In genomic region chr6:125100018-125100652, GRCh38 we compare ENCODE assay signal across 8 cellular contexts. TPM values are rescaled to one million over a fixed set of nuclear protein-coding genes. Genes with fewer than 3 reads are reported as not detected.
DNase-seq lines count a peak whose midpoint lies in the region; ATAC-seq and TF ChIP-seq lines count a peak whose summit lies in the region.

No MANE protein-coding gene starts in this region.

- H2AFZ ChIP-seq in fibroblast of lung (ENCODE audit: low read length) = peak overlapping the region; percentile 80

- H3K9me3 Mint-ChIP-seq in CD14-positive monocyte (peaks cover 0 to 3% (median 0%) of the 10 kb centered on the region in 7 donors), osteocyte (ENCODE audit: unreplicated experiment) (no peaks in the 10 kb centered on the region)

- DNase-seq in CD14-positive monocyte (ENCODE audit: low spot score) = no peak
- DNase-seq in RWPE2 (ENCODE audit: low spot score) = no peak
- DNase-seq in fibroblast of lung (ENCODE audit: low read depth in 2 of 2) = no peak
- no peak for DNase-seq in osteocyte (ENCODE audit: extremely low spot score, unreplicated experiment)
- no peak for DNase-seq in mesenteric fat pad (ENCODE audit: low spot score)
- no peak for DNase-seq in NCI-H226
- no peak for DNase-seq in NCI-H526 treated with DMSO at 0.1 percent for 48 hours (lab: John Stamatoyannopoulos, UW)
- DNase-seq in AML-193 (lab: John Stamatoyannopoulos, UW) = no peak

- H3K4me3 ChIP-seq in RWPE2 (ENCODE audit: severe bottlenecking) (peak overlapping the region; percentile 34), fibroblast of lung (replicated peaks in 1 of 4; ENCODE audit: control extremely low read depth in 1 of 4, insufficient read depth in 1 of 4, low read depth in 3 of 4, low read length in 4 of 4) (peak overlapping the region; percentile 36 to 61 (median 54))

- H3K9me3 ChIP-seq in RWPE2 (ENCODE audit: severe bottlenecking) (no peaks in the 10 kb centered on the region), fibroblast of lung (ENCODE audit: control insufficient read depth, insufficient read depth, low read depth, low read length) (no peaks in the 10 kb centered on the region)

- H3K4me2 ChIP-seq in fibroblast of lung (ENCODE audit: extremely low read depth, insufficient read depth, low read length) = peak overlapping the region; percentile 77

- no peaks in the 10 kb centered on the region for H3K36me3 ChIP-seq in RWPE2 (ENCODE audit: low read depth)
- no peaks in the 10 kb centered on the region for H3K36me3 ChIP-seq in fibroblast of lung (ENCODE audit: control insufficient read depth, insufficient read depth, low read length)

- no peak for ATAC-seq in RWPE2 (ENCODE audit: low read depth)

- peaks cover 37% of the 10 kb centered on the region for H3K4me1 ChIP-seq in RWPE2 (ENCODE audit: insufficient read depth, poor library complexity, severe bottlenecking)
- H3K4me1 ChIP-seq in fibroblast of lung (ENCODE audit: control insufficient read depth, extremely low read depth, insufficient read depth, low read length) = peaks cover 17% of the 10 kb centered on the region

- H3K4me1 Mint-ChIP-seq in CD14-positive monocyte (peaks cover 30% of the 10 kb centered on the region), osteocyte (ENCODE audit: unreplicated experiment) (peaks cover 64% of the 10 kb centered on the region)

- TF ChIP-seq CTCF in CD14-positive monocyte (IDR thresholded peaks at IDR 0.05) = no peak
- no peak for TF ChIP-seq CTCF in RWPE2 (IDR thresholded peaks at IDR 0.05; ENCODE audit: poor library complexity, severe bottlenecking)
- TF ChIP-seq CTCF in fibroblast of lung (conservative IDR thresholded peaks at IDR 0.05 in 1 of 2, IDR thresholded peaks at IDR 0.05 in 1 of 2; ENCODE audit: low read depth in 1 of 2, low read length in 2 of 2) = no peak
- TF ChIP-seq CTCF in osteocyte (IDR thresholded peaks at IDR 0.05) = no peak

- H3K27ac ChIP-seq in RWPE2 (ENCODE audit: poor library complexity, severe bottlenecking) (peak overlapping the region; percentile 92), fibroblast of lung (ENCODE audit: insufficient read depth, low read length) (peak overlapping the region; percentile 48)

- no peaks in the 10 kb centered on the region for H4K20me1 ChIP-seq in fibroblast of lung (ENCODE audit: control insufficient read depth, extremely low read depth, insufficient read depth, low read length)

- no peaks in the 10 kb centered on the region for H3K36me3 Mint-ChIP-seq in CD14-positive monocyte
- H3K36me3 Mint-ChIP-seq in osteocyte (ENCODE audit: unreplicated experiment) = no peaks in the 10 kb centered on the region

- H3K27me3 Mint-ChIP-seq in CD14-positive monocyte (ENCODE audit: low read depth in 3 of 3) (peaks cover 0 to 10% (median 3%) of the 10 kb centered on the region in 3 donors), osteocyte (ENCODE audit: unreplicated experiment) (no peaks in the 10 kb centered on the region)

- H3K4me3 Mint-ChIP-seq in CD14-positive monocyte (peak overlapping the region; percentile 79 to 92), osteocyte (ENCODE audit: unreplicated experiment) (peak overlapping the region; percentile 73)

- intact Hi-C loops in CD14-positive monocyte (cut with micrococcal nuclease) = no loop called here

- no peaks in the 10 kb centered on the region for H3K79me2 ChIP-seq in fibroblast of lung (ENCODE audit: control insufficient read depth, insufficient read depth, low read length)

- H3K27me3 ChIP-seq in RWPE2 (ENCODE audit: insufficient read depth, poor library complexity, severe bottlenecking) (no peaks in the 10 kb centered on the region), fibroblast of lung (ENCODE audit: control insufficient read depth, insufficient read depth, low read length) (no peaks in the 10 kb centered on the region)

- H3K27ac Mint-ChIP-seq in CD14-positive monocyte (no peak overlapping the region), osteocyte (ENCODE audit: unreplicated experiment) (peak overlapping the region; percentile 85)

- H3K9ac ChIP-seq in fibroblast of lung (ENCODE audit: insufficient read depth, low read length) = peak overlapping the region; percentile 46

RNA-seq across cellular contexts. Expression of gene TPD52L1, which starts 53.4 kb away (rescaled TPM):
- polyA plus RNA-seq in CD14-positive monocyte (not detected), fibroblast of lung (16.5 and 75.9 TPM in 2 replicates)
- total RNA-seq in fibroblast of lung (41.0 and 41.1 TPM in 2 replicates), osteocyte (7.2 and 9.9 TPM in 2 replicates), mesenteric fat pad (24.6 TPM)
- 11.3 and 51.9 TPM in 2 replicates for polyA plus RNA-seq in fibroblast of lung (2012)
- polyA minus RNA-seq in fibroblast of lung (ENCODE audit: low replicate concordance) = 5.0 and 17.5 TPM in 2 replicates
